Comparison of ENCODE assay signal across 33 cellular contexts in the genomic region with DNA sequence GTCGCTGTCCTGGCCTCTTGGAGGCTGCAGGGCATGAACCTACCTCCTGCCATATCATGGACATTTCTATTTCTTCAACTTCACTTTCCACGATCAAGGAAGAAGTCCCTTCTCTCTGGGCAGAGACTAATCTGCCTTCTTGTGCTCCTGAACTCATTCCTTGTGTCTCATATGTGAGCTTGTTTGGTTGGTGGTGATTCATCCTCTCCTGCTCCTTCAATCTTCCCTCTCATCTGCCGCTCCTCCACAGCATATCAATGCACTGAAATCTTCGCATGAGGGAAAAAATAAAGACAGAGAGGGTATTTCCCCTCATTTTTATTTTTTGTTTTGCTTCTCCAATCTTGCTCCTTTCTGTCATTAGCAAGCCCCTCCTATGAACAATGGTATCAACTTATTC.
"Had no signal": no experiment of that assay in that cellular context is flagged by ENCODE, and none has a peak within 500 bp of the region (broad histone marks: within the 10 kb centered on the region; RNA-seq: fewer than 3 reads in every experiment).

No MANE protein-coding gene starts in this region.

- FAIRE-seq: K562, RCC 7860 had no signal

- H3K27ac Mint-ChIP-seq: activated CD4-positive, alpha-beta memory T cell treated with anti-CD3 and anti-CD28 coated beads, Interleukin-2, amount 10 ng/mL, durations not matched to agents 7 days and 5 days; activated CD8-positive, alpha-beta memory T cell treated with anti-CD3 and anti-CD28 coated beads, Interleukin-2, amount 10 ng/mL, durations not matched to agents 7 days and 5 days; activated naive CD4-positive, alpha-beta T cell treated with anti-CD3 and anti-CD28 coated beads, Interleukin-2, amount 10 ng/mL, durations not matched to agents 7 days and 5 days; activated naive CD8-positive, alpha-beta T cell; activated naive CD8-positive, alpha-beta T cell treated with anti-CD3 and anti-CD28 coated beads, Interleukin-2, amount 50 U/mL, for 24 hours had no signal

- H3K4me2 ChIP-seq: PC-9 had no signal

- H3K4me3 Mint-ChIP-seq: activated CD4-positive, alpha-beta memory T cell treated with anti-CD3 and anti-CD28 coated beads, Interleukin-2, amount 10 ng/mL, durations not matched to agents 7 days and 5 days; activated CD8-positive, alpha-beta memory T cell treated with anti-CD3 and anti-CD28 coated beads, Interleukin-2, amount 10 ng/mL, durations not matched to agents 7 days and 5 days; activated naive CD4-positive, alpha-beta T cell treated with anti-CD3 and anti-CD28 coated beads, Interleukin-2, amount 10 ng/mL, durations not matched to agents 7 days and 5 days; activated naive CD8-positive, alpha-beta T cell; activated naive CD8-positive, alpha-beta T cell treated with anti-CD3 and anti-CD28 coated beads, Interleukin-2, amount 50 U/mL, for 24 hours; central memory CD8-positive, alpha-beta T cell had no signal

- H3K36me3 Mint-ChIP-seq: activated CD8-positive, alpha-beta memory T cell treated with anti-CD3 and anti-CD28 coated beads, Interleukin-2, amount 10 ng/mL, durations not matched to agents 7 days and 5 days; activated naive CD4-positive, alpha-beta T cell treated with anti-CD3 and anti-CD28 coated beads, Interleukin-2, amount 10 ng/mL, durations not matched to agents 7 days and 5 days; activated naive CD8-positive, alpha-beta T cell had no signal

- ATAC-seq: activated CD8-positive, alpha-beta memory T cell treated with anti-CD3 and anti-CD28 coated beads, Interleukin-2, amount 10 ng/mL, durations not matched to agents 7 days and 5 days; activated naive CD8-positive, alpha-beta T cell treated with anti-CD3 and anti-CD28 coated beads, Interleukin-2, amount 50 U/mL, for 24 hours; K562 had no signal

- H3K36me3 ChIP-seq: cardiac muscle cell, SJCRH30, WERI-Rb-1 had no signal

- H2AFZ ChIP-seq: PC-9 had no signal

- H3K4me1 Mint-ChIP-seq: activated CD4-positive, alpha-beta memory T cell treated with anti-CD3 and anti-CD28 coated beads, Interleukin-2, amount 10 ng/mL, durations not matched to agents 7 days and 5 days; activated CD8-positive, alpha-beta memory T cell treated with anti-CD3 and anti-CD28 coated beads, Interleukin-2, amount 10 ng/mL, durations not matched to agents 7 days and 5 days; activated naive CD4-positive, alpha-beta T cell treated with anti-CD3 and anti-CD28 coated beads, Interleukin-2, amount 10 ng/mL, durations not matched to agents 7 days and 5 days; activated naive CD8-positive, alpha-beta T cell treated with anti-CD3 and anti-CD28 coated beads, Interleukin-2, amount 50 U/mL, for 24 hours; central memory CD8-positive, alpha-beta T cell had no signal

- H3K9me3 Mint-ChIP-seq: activated CD4-positive, alpha-beta memory T cell treated with anti-CD3 and anti-CD28 coated beads, Interleukin-2, amount 10 ng/mL, durations not matched to agents 7 days and 5 days; activated naive CD4-positive, alpha-beta T cell treated with anti-CD3 and anti-CD28 coated beads, Interleukin-2, amount 10 ng/mL, durations not matched to agents 7 days and 5 days; activated naive CD8-positive, alpha-beta T cell treated with anti-CD3 and anti-CD28 coated beads, Interleukin-2, amount 50 U/mL, for 24 hours had no signal

- H3K27me3 Mint-ChIP-seq: activated CD4-positive, alpha-beta memory T cell treated with anti-CD3 and anti-CD28 coated beads, Interleukin-2, amount 10 ng/mL, durations not matched to agents 7 days and 5 days; activated CD8-positive, alpha-beta memory T cell treated with anti-CD3 and anti-CD28 coated beads, Interleukin-2, amount 10 ng/mL, durations not matched to agents 7 days and 5 days; activated naive CD4-positive, alpha-beta T cell treated with anti-CD3 and anti-CD28 coated beads, Interleukin-2, amount 10 ng/mL, durations not matched to agents 7 days and 5 days; activated naive CD8-positive, alpha-beta T cell; activated naive CD8-positive, alpha-beta T cell treated with anti-CD3 and anti-CD28 coated beads, Interleukin-2, amount 50 U/mL, for 24 hours; central memory CD8-positive, alpha-beta T cell had no signal

- H3K4me1 ChIP-seq: SJCRH30 had no signal

- DNase-seq: activated CD4-positive, alpha-beta memory T cell treated with anti-CD3 and anti-CD28 coated beads, Interleukin-2, amount 10 ng/mL, durations not matched to agents 7 days and 5 days; activated CD4-positive, alpha-beta T cell treated with anti-CD3 and anti-CD28 coated beads for 1 hour; activated CD4-positive, alpha-beta T cell treated with anti-CD3 and anti-CD28 coated beads for 48 hours; activated CD4-positive, CD25-positive, alpha-beta regulatory T cell; activated CD8-positive, alpha-beta memory T cell treated with anti-CD3 and anti-CD28 coated beads for 24 hours; activated CD8-positive, alpha-beta memory T cell treated with anti-CD3 and anti-CD28 coated beads, Interleukin-2, amount 10 ng/mL, durations not matched to agents 7 days and 5 days; activated CD8-positive, alpha-beta memory T cell treated with anti-CD3 and anti-CD28 coated beads, Interleukin-2, amount 50 U/mL, for 48 hours; activated effector memory CD4-positive, alpha-beta T cell treated with Interleukin-2 at 50 U/mL for 16 hours; activated naive CD4-positive, alpha-beta T cell treated with anti-CD3 and anti-CD28 coated beads, Interleukin-2, amount 10 ng/mL, durations not matched to agents 7 days and 5 days; activated naive CD8-positive, alpha-beta T cell treated with anti-CD3 and anti-CD28 coated beads, Interleukin-2, amount 50 U/mL, for 24 hours; activated T-cell treated with anti-CD3 and anti-CD28 coated beads, Interleukin-2, amount 50 U/mL, for 48 hours; anterior cingulate cortex; NCI-H1105; NCI-H1436; NCI-H1694; NCI-H1930; NCI-H2081 treated with DMSO at 0.1 percent for 48 hours; NCI-H226; NCI-H446 treated with DMSO at 0.1 percent for 48 hours; NCI-H524; NCI-H69; NK-92 treated with Interleukin-12 subunit alpha and Interleukin-12 subunit beta, amount 100 ng/mL, for 24 hours; PC-9; SHP77; SJCRH30; T1000; WERI-Rb-1 had no signal

- H3K4me3 ChIP-seq: cardiac muscle cell, K562, PC-9, SJCRH30, SK-N-MC had no signal

- H3K27ac ChIP-seq: cardiac muscle cell, PC-9, SJCRH30, SK-N-MC, WERI-Rb-1 had no signal

- H3K27me3 ChIP-seq: cardiac muscle cell, SJCRH30 had no signal

- H3K9me3 ChIP-seq: SJCRH30 had no signal
